11 cellular contexts compared by ENCODE assay signal in the genomic region with DNA sequence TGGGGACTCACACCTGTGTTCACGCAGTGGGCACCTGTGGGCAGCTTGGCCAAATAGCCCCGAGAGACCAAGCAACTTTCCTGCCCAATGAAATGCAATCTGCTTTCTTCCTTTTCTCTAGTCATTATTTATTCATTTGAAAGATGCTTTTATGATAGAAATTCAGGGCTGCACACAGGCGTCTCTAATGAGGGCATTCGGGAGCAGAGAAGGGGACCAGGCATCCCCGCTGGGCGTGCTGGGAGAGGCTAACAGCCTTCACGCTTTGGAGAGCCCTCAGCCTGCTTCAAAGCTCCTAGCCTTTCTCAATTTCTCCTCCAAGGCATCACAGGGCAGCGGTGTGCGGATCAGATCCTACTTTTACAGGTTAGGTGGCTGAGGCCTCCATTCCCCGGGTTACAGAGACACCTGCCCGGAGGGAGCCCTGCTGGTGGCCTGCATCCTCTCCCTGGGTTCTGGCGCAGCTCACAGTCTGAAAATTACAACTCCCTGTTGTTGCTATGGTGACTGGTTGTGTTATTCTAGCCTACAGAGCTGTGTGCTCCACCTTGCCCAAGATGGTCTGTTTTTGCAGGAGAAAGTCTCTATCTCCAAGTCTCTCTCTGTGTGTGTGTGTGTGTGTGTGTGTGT. TPM values are rescaled to one million over a fixed set of nuclear protein-coding genes. Genes with fewer than 3 reads are reported as not detected.
A peak's percentile ranks its signal among the peaks of the same experiment; 100 is the strongest.
DNase-seq lines count a peak whose midpoint lies in the region; ATAC-seq lines count a peak whose summit lies in the region.
"Had no signal": no experiment of that assay in that cellular context is flagged by ENCODE, and none has a peak within 500 bp of the region (broad histone marks: within the 10 kb centered on the region; RNA-seq: fewer than 3 reads in every experiment).

No MANE protein-coding gene starts in this region.

- in situ Hi-C loops in G401 (cut with HindIII; ENCODE audit: low sequenced_read_pairs): no loop called here

- H3K27me3 ChIP-seq in layer of hippocampus (ENCODE audit: control insufficient read depth, insufficient read depth, low read length): no peaks in the 10 kb centered on the region

- CTCF ChIA-PET in activated naive CD4-positive, alpha-beta T cell treated with anti-CD3 and anti-CD28 coated beads, Interleukin-2, amount 10 ng/mL, durations not matched to agents 7 days and 5 days (lab: Charles Lee): interaction anchor here (2.0 kb wide), 1 partner anchor 90 kb away, joined by 5 read pairs; no protein-coding TSS in a partner anchor

- no peaks in the 10 kb centered on the region for H3K36me3 Mint-ChIP-seq in activated naive CD4-positive, alpha-beta T cell treated with anti-CD3 and anti-CD28 coated beads, Interleukin-2, amount 10 ng/mL, durations not matched to agents 7 days and 5 days
- H3K36me3 Mint-ChIP-seq: CD8-positive, alpha-beta T cell had no signal

- ATAC-seq in HG03521 (IDR thresholded peaks at IDR 0.05; ENCODE audit: unreplicated experiment) (no peak), HG02973 (IDR thresholded peaks at IDR 0.05; ENCODE audit: unreplicated experiment) (no peak)
- ATAC-seq: CD8-positive, alpha-beta T cell had no signal

- peaks cover 48% of the 10 kb centered on the region for H3K27me3 Mint-ChIP-seq in activated naive CD4-positive, alpha-beta T cell treated with anti-CD3 and anti-CD28 coated beads, Interleukin-2, amount 10 ng/mL, durations not matched to agents 7 days and 5 days

- H3K27ac ChIP-seq in layer of hippocampus (ENCODE audit: low read depth, low read length): peak overlapping the region; percentile 93

- H3K9me3 Mint-ChIP-seq in activated naive CD4-positive, alpha-beta T cell treated with anti-CD3 and anti-CD28 coated beads, Interleukin-2, amount 10 ng/mL, durations not matched to agents 7 days and 5 days: no peaks in the 10 kb centered on the region
- H3K9me3 Mint-ChIP-seq: CD8-positive, alpha-beta T cell; T-helper 1 cell treated with Interleukin-12 subunit alpha and Interleukin-12 subunit beta and Interleukin-4 antibody, amounts not matched to agents 30 μg/mL and 1 μg/mL, for 36 hours had no signal

- no peak overlapping the region for H3K4me3 Mint-ChIP-seq in activated naive CD4-positive, alpha-beta T cell treated with anti-CD3 and anti-CD28 coated beads, Interleukin-2, amount 10 ng/mL, durations not matched to agents 7 days and 5 days
- H3K4me3 Mint-ChIP-seq: CD8-positive, alpha-beta T cell; T-helper 1 cell treated with Interleukin-12 subunit alpha and Interleukin-12 subunit beta and Interleukin-4 antibody, amounts not matched to agents 30 μg/mL and 1 μg/mL, for 36 hours had no signal

- H3K4me1 Mint-ChIP-seq in activated naive CD4-positive, alpha-beta T cell treated with anti-CD3 and anti-CD28 coated beads, Interleukin-2, amount 10 ng/mL, durations not matched to agents 7 days and 5 days: peaks cover 45% of the 10 kb centered on the region

- no peak overlapping the region for H3K27ac Mint-ChIP-seq in activated naive CD4-positive, alpha-beta T cell treated with anti-CD3 and anti-CD28 coated beads, Interleukin-2, amount 10 ng/mL, durations not matched to agents 7 days and 5 days
- H3K27ac Mint-ChIP-seq: CD8-positive, alpha-beta T cell; T-helper 1 cell treated with Interleukin-12 subunit alpha and Interleukin-12 subunit beta and Interleukin-4 antibody, amounts not matched to agents 30 μg/mL and 1 μg/mL, for 36 hours had no signal

- peak; percentile 20 for DNase-seq in AG08396 (ENCODE audit: low spot score)
- peak; percentile 84 for DNase-seq in G401 (ENCODE audit: low spot score)
- DNase-seq in NCI-H774 (lab: John Stamatoyannopoulos, UW): peak; percentile 45
- no peak for DNase-seq in cortex of kidney (lab: John Stamatoyannopoulos, UW)
- no peak for DNase-seq in activated naive CD4-positive, alpha-beta T cell treated with anti-CD3 and anti-CD28 coated beads, Interleukin-2, amount 10 ng/mL, durations not matched to agents 7 days and 5 days
- DNase-seq: central memory CD4-positive, alpha-beta T cell had no signal

RNA-seq across cellular contexts. Expression of a gene that starts 21.8 kb away (rescaled TPM):
- total RNA-seq in G401 (2014; rRNA removed; shearing (Covaris generic)): 7.6 and 14.2 TPM in 2 replicates

Comparison
In these comparisons a context has a peak if more than half of its experiments do, and no peak if none do; other contexts are left out.
1. DNase-seq: peak in AG08396 (single experiment), G401 (single experiment) and NCI-H774 (single experiment); none in cortex of kidney (single experiment) and activated naive CD4-positive, alpha-beta T cell treated with anti-CD3 and anti-CD28 coated beads, Interleukin-2, amount 10 ng/mL, durations not matched to agents 7 days and 5 days (single experiment).